Comparison of ENCODE assay signal across 25 cellular contexts in the genomic region with DNA sequence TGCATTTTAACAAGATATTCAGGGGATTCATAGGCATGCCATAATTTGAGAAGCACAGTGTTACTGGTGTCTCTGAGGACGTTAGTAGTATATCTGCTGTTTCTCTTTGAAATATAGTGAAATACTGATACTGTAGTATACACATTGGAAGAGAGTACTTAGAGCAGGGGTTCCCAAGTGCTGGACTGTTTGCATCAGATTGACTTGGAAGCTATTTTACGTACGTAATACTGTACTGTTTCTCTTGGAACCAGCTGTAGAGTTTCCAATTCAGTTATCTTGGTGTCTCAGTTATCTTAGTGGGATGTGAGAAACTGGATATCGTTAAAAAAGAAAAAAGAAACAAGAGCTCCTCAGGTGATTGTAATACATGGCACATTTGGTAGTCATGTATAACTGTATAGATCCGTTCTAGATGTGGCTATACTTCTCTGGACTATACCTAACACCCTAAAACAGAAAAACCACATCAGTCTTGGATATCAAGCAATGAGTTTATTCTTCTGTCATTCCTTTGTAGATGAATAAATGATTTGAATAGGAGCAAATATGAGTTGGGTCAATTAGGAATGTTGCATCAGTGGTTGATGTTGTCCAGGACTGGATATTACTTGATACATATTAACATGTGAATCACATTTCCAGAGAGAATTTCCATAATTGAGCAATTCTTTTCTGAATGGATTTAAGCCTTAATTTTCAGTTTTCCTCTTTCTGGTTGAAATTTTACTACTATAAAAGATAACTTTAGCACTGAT. TPM values are rescaled to one million over a fixed set of nuclear protein-coding genes. Genes with fewer than 3 reads are reported as not detected.
DNase-seq lines count a peak whose midpoint lies in the region; ATAC-seq, FAIRE-seq and TF ChIP-seq lines count a peak whose summit lies in the region.
"Had no signal": no experiment of that assay in that cellular context is flagged by ENCODE, and none has a peak within 500 bp of the region (broad histone marks: within the 10 kb centered on the region; RNA-seq: fewer than 3 reads in every experiment).

No MANE protein-coding gene starts in this region.

- DNase-seq in GM12891 (ENCODE audit: insufficient read length, low spot score) = no peak
- no peak for DNase-seq in astrocyte (ENCODE audit: low read depth)
- DNase-seq in fibroblast of pulmonary artery (ENCODE audit: low read depth) = peak; percentile 44
- no peak for DNase-seq in sciatic nerve (ENCODE audit: low spot score)
- no peak for DNase-seq in HPDE6-E6E7 (ENCODE audit: extremely low spot score)
- DNase-seq in H9 = no peak
- DNase-seq: EL, GF-D8, H7, HFFc6, Kasumi-1, MG63, NCI-H1417, NCI-H1694 treated with DMSO at 0.1 percent for 48 hours, NCI-H2081 treated with DMSO at 0.1 percent for 48 hours, NCI-H2171 treated with DMSO at 0.1 percent for 48 hours, NCI-H526, OCI-M1 had no signal

- no peak overlapping the region for H2BK20ac ChIP-seq in H9 (ENCODE audit: low read depth, low read length, poor library complexity, severe bottlenecking)

- no peak overlapping the region for H4K8ac ChIP-seq in H9 (replicated peaks; ENCODE audit: insufficient read length, low read depth, low read length)

- no peak overlapping the region for H4K91ac ChIP-seq in H9 (ENCODE audit: insufficient read length, low read depth, low read length)

- no peak overlapping the region for H4K5ac ChIP-seq in H9 (ENCODE audit: insufficient read length, low read depth, low read length)

- H3K4me1 ChIP-seq in astrocyte (ENCODE audit: insufficient read depth, low read length) (no peaks in the 10 kb centered on the region), H9 (ENCODE audit: insufficient read depth, low read length) (no peaks in the 10 kb centered on the region)

- H3T11ph ChIP-seq in H9 (ENCODE audit: low read length) = no peak overlapping the region

- no peak overlapping the region for H2BK15ac ChIP-seq in H9 (ENCODE audit: low read depth, low read length)

- H3K4me2 ChIP-seq in astrocyte (ENCODE audit: low read length) (no peak overlapping the region), H9 (ENCODE audit: insufficient read depth, insufficient read length, low read length) (no peak overlapping the region)

- peaks cover 49% of the 10 kb centered on the region for H4K20me1 ChIP-seq in astrocyte (ENCODE audit: insufficient read depth, low read length)
- no peaks in the 10 kb centered on the region for H4K20me1 ChIP-seq in H9 (ENCODE audit: control insufficient read depth, insufficient read depth, insufficient read length)

- no peak for TF ChIP-seq POLR2A in GM12891 (IDR thresholded peaks at IDR 0.05; ENCODE audit: low read depth, low read length)

- H3K27me3 Mint-ChIP-seq in astrocyte (ENCODE audit: low read depth, unreplicated experiment) (no peaks in the 10 kb centered on the region), H9 (ENCODE audit: low read depth) (no peaks in the 10 kb centered on the region)
- H3K27me3 Mint-ChIP-seq in stimulated activated memory B cell treated with anti-CD40 and anti-IgM and Interleukin-4, amounts not matched to agents 10 μg/mL and 1 μg/mL and 100 μg/mL, for 72 hours = no peaks in the 10 kb centered on the region
- H3K27me3 Mint-ChIP-seq: B cell had no signal

- FAIRE-seq in GM12891 (lab: Jason Lieb, UNC) (peak; percentile 31), astrocyte (lab: Jason Lieb, UNC) (peak; percentile 26)
- FAIRE-seq: A204.1, RCC 7860 had no signal

- H3K18ac ChIP-seq in H9 (ENCODE audit: insufficient read length, low read depth, low read length) = no peak overlapping the region

- no peak overlapping the region for H3K4ac ChIP-seq in H9 (ENCODE audit: low read depth, low read length)

- no peak overlapping the region for H2BK12ac ChIP-seq in H9 (ENCODE audit: insufficient read length, low read depth, low read length)

- no peaks in the 10 kb centered on the region for H3K23me2 ChIP-seq in H9 (ENCODE audit: insufficient read length, low read depth, low read length, poor library complexity, severe bottlenecking)

- peaks cover 18% of the 10 kb centered on the region for H3K79me2 ChIP-seq in astrocyte (ENCODE audit: insufficient read depth, low read length)
- no peaks in the 10 kb centered on the region for H3K79me2 ChIP-seq in H9 (ENCODE audit: insufficient read depth, low read length)

- H3K27ac Mint-ChIP-seq in astrocyte (ENCODE audit: unreplicated experiment) (no peak overlapping the region), H9 (no peak overlapping the region)
- H3K27ac Mint-ChIP-seq in stimulated activated memory B cell treated with anti-CD40 and anti-IgM and Interleukin-4, amounts not matched to agents 10 μg/mL and 1 μg/mL and 100 μg/mL, for 72 hours = no peak overlapping the region
- H3K27ac Mint-ChIP-seq: B cell, CD14-positive monocyte, HFFc6 had no signal

- H3K36me3 Mint-ChIP-seq in astrocyte (ENCODE audit: low read depth, unreplicated experiment) (peaks cover 18% of the 10 kb centered on the region), H9 (ENCODE audit: insufficient read depth in 1 of 3, low read depth in 3 of 3) (peaks cover 17 to 48% (median 45%) of the 10 kb centered on the region in 3 experiments; a peak in 6 of 7 replicates)
- H3K36me3 Mint-ChIP-seq in stimulated activated memory B cell treated with anti-CD40 and anti-IgM and Interleukin-4, amounts not matched to agents 10 μg/mL and 1 μg/mL and 100 μg/mL, for 72 hours = peaks cover 51% of the 10 kb centered on the region

- H3K9me3 Mint-ChIP-seq in astrocyte (ENCODE audit: unreplicated experiment) (no peaks in the 10 kb centered on the region), H9 (peaks cover 2% of the 10 kb centered on the region in 2 experiments; a peak in 1 of 5 replicates)
- no peaks in the 10 kb centered on the region for H3K9me3 Mint-ChIP-seq in stimulated activated memory B cell treated with anti-CD40 and anti-IgM and Interleukin-4, amounts not matched to agents 10 μg/mL and 1 μg/mL and 100 μg/mL, for 72 hours
- H3K9me3 Mint-ChIP-seq: CD14-positive monocyte, HFFc6 had no signal

- H3K4me1 Mint-ChIP-seq in astrocyte (ENCODE audit: low read depth, unreplicated experiment) (peaks cover 5% of the 10 kb centered on the region), H9 (no peaks in the 10 kb centered on the region)
- H3K4me1 Mint-ChIP-seq in stimulated activated memory B cell treated with anti-CD40 and anti-IgM and Interleukin-4, amounts not matched to agents 10 μg/mL and 1 μg/mL and 100 μg/mL, for 72 hours = peaks cover 5% of the 10 kb centered on the region
- H3K4me1 Mint-ChIP-seq: B cell, CD14-positive monocyte had no signal

- H3K14ac ChIP-seq in H9 (ENCODE audit: insufficient read depth, low read length) = no peak overlapping the region

- no peak overlapping the region for H3K56ac ChIP-seq in H9 (ENCODE audit: insufficient read length, low read depth, low read length)

- H2AK5ac ChIP-seq in H9 (ENCODE audit: insufficient read length, low read length) = no peak overlapping the region

- H2BK5ac ChIP-seq in H9 (ENCODE audit: insufficient read length, low read length) = no peak overlapping the region

- H3K27me3 ChIP-seq in astrocyte (ENCODE audit: insufficient read depth, low read length) = no peaks in the 10 kb centered on the region
- no peaks in the 10 kb centered on the region for H3K27me3 ChIP-seq in H9 (ENCODE audit: insufficient read depth, low read length)
- H3K27me3 ChIP-seq: MG63, SJSA1 had no signal

- ATAC-seq in sciatic nerve (peak; percentile 72), HG02973 (IDR thresholded peaks at IDR 0.05; ENCODE audit: unreplicated experiment) (no peak)
- no peak for ATAC-seq in stimulated activated memory B cell treated with anti-CD40 and anti-IgM and Interleukin-4, amounts not matched to agents 10 μg/mL and 1 μg/mL and 100 μg/mL, for 72 hours

- TF ChIP-seq CTCF in astrocyte (IDR thresholded peaks at IDR 0.05; ENCODE audit: insufficient read depth, low read depth, low read length) (no peak), fibroblast of pulmonary artery (IDR thresholded peaks at IDR 0.05; ENCODE audit: low read length, missing control alignments) (no peak), H9 (conservative IDR thresholded peaks at IDR 0.05) (no peak)

- H2AFZ ChIP-seq in astrocyte (ENCODE audit: low read depth, low read length) = no peak overlapping the region
- no peak overlapping the region for H2AFZ ChIP-seq in H9 (ENCODE audit: low read length)

- no peaks in the 10 kb centered on the region for H3K9me3 ChIP-seq in astrocyte (ENCODE audit: insufficient read depth, low read depth, low read length)
- no peaks in the 10 kb centered on the region for H3K9me3 ChIP-seq in H9 (ENCODE audit: control insufficient read depth, low read depth, low read length)
- H3K9me3 ChIP-seq: MG63, SJSA1 had no signal

- WGBS in H9 (ENCODE audit: extremely low coverage, insufficient read length, low lambda C conversion rate) = no CpG with 5 or more reads among the region's 5 CpGs

- H3K4me3 ChIP-seq in astrocyte (ENCODE audit: insufficient read depth, low read depth, low read length) (no peak overlapping the region), fibroblast of pulmonary artery (replicated peaks; ENCODE audit: low read depth, low read length) (no peak overlapping the region)
- H3K4me3 ChIP-seq: MG63, SJSA1 had no signal

- H3K36me3 ChIP-seq in astrocyte (ENCODE audit: insufficient read depth, low read length) = peaks cover 48% of the 10 kb centered on the region

- H3K23ac ChIP-seq in H9 (ENCODE audit: insufficient read length, low read depth, low read length) = no peak overlapping the region

- no peak overlapping the region for H3K4me3 Mint-ChIP-seq in astrocyte (ENCODE audit: unreplicated experiment)
- H3K4me3 Mint-ChIP-seq in stimulated activated memory B cell treated with anti-CD40 and anti-IgM and Interleukin-4, amounts not matched to agents 10 μg/mL and 1 μg/mL and 100 μg/mL, for 72 hours = no peak overlapping the region
- H3K4me3 Mint-ChIP-seq in H9 = no peak overlapping the region
- H3K4me3 Mint-ChIP-seq: B cell, CD14-positive monocyte, HFFc6 had no signal

- H3K9ac ChIP-seq in astrocyte (ENCODE audit: low read length) (no peak overlapping the region), H9 (ENCODE audit: extremely low read depth, insufficient read length, low read length) (no peak overlapping the region)

- H3K27ac ChIP-seq in astrocyte (ENCODE audit: low read depth, low read length) = no peak overlapping the region
- no peak overlapping the region for H3K27ac ChIP-seq in H9 (ENCODE audit: insufficient read length, low read depth, low read length)
- H3K27ac ChIP-seq: SJSA1 had no signal

- intact Hi-C loops in sciatic nerve (cut with DNase I) = loop anchor here (5.0 kb wide), 1 partner anchor 1251 kb away; no protein-coding TSS in a partner anchor

- no peaks in the 10 kb centered on the region for H3K79me1 ChIP-seq in H9 (ENCODE audit: insufficient read depth, low read depth, low read length, poor library complexity, severe bottlenecking)

- no peak overlapping the region for H2BK120ac ChIP-seq in H9 (ENCODE audit: low read depth, low read length, poor library complexity, severe bottlenecking)

TF ChIP-seq in GM12891, 5 proteins besides CTCF, POLR2A, EP300 and RAD21 (continues in another document):
- TF ChIP-seq SPI1 (IDR thresholded peaks at IDR 0.05; ENCODE audit: low read depth, low read length) = no peak
- TF ChIP-seq POU2F2 (IDR thresholded peaks at IDR 0.05; ENCODE audit: low read depth, low read length) = no peak
- no peak for TF ChIP-seq PAX5 (IDR thresholded peaks at IDR 0.05; ENCODE audit: insufficient read depth, low read length, severe bottlenecking)
- TF ChIP-seq POLR2AphosphoS5 (IDR thresholded peaks at IDR 0.05; ENCODE audit: low read depth, low read length) = no peak

RNA-seq across cellular contexts. Expression of a gene that starts 33.4 kb away (rescaled TPM):
- polyA plus RNA-seq in GM12891 (2012; ENCODE audit: low read depth, missing spikeins) = 19.0 TPM
- 131 and 141 TPM in 2 replicates for total RNA-seq in astrocyte
- 47.2 TPM for total RNA-seq in sciatic nerve
- 70.5 and 70.7 TPM in 2 replicates for total RNA-seq in H9 (2021)
